In genomic region chr17:15350777-15351486, GRCh38 we compare ENCODE assay signal across 15 cellular contexts. TPM values are rescaled to one million over a fixed set of nuclear protein-coding genes. Genes with fewer than 3 reads are reported as not detected.
A peak's percentile ranks its signal among the peaks of the same experiment; 100 is the strongest.
DNase-seq lines count a peak whose midpoint lies in the region; TF ChIP-seq lines count a peak whose summit lies in the region.
"Had no signal": no experiment of that assay in that cellular context is flagged by ENCODE, and none has a peak within 500 bp of the region (broad histone marks: within the 10 kb centered on the region; RNA-seq: fewer than 3 reads in every experiment).

No MANE protein-coding gene starts in this region.

- H3K9ac ChIP-seq in subcutaneous abdominal adipose tissue (ENCODE audit: low read length in 5 of 5): no peak overlapping the region

- peaks cover 7 to 14% of the 10 kb centered on the region in 2 donors for H3K4me1 ChIP-seq in muscle layer of duodenum (ENCODE audit: control insufficient read depth in 1 of 2, insufficient read depth in 2 of 2, low read length in 2 of 2)
- peaks cover 2 to 31% (median 19%) of the 10 kb centered on the region in 5 donors for H3K4me1 ChIP-seq in subcutaneous abdominal adipose tissue (ENCODE audit: control insufficient read depth in 5 of 5, insufficient read depth in 5 of 5, low read length in 5 of 5)

- H3K27me3 ChIP-seq in muscle layer of duodenum (ENCODE audit: low read depth, low read length) (no peaks in the 10 kb centered on the region), subcutaneous abdominal adipose tissue (ENCODE audit: control insufficient read depth in 5 of 5, insufficient read depth in 4 of 5, low read length in 5 of 5) (no peaks in the 10 kb centered on the region)

- no peaks in the 10 kb centered on the region for H3K36me3 ChIP-seq in muscle layer of duodenum (ENCODE audit: control insufficient read depth in 1 of 2, insufficient read depth in 2 of 2, low read length in 2 of 2)
- H3K36me3 ChIP-seq in subcutaneous abdominal adipose tissue (ENCODE audit: control insufficient read depth in 5 of 5, insufficient read depth in 5 of 5, low read length in 5 of 5): no peaks in the 10 kb centered on the region

- no peak for TF ChIP-seq CTCF in fibroblast of the aortic adventitia (IDR thresholded peaks at IDR 0.05; ENCODE audit: insufficient read depth, low read length)

- H3K9me3 ChIP-seq in muscle layer of duodenum (ENCODE audit: control insufficient read depth in 1 of 2, low read length in 2 of 2) (no peaks in the 10 kb centered on the region), subcutaneous abdominal adipose tissue (ENCODE audit: control insufficient read depth in 5 of 5, low read length in 5 of 5) (no peaks in the 10 kb centered on the region)

- peak overlapping the region; percentile 71 for H3K27ac ChIP-seq in muscle layer of duodenum (ENCODE audit: low read length)
- H3K27ac ChIP-seq in subcutaneous abdominal adipose tissue (ENCODE audit: low read depth, low read length): peak overlapping the region; percentile 71

- H3K4me3 ChIP-seq in fibroblast of the aortic adventitia (ENCODE audit: low read depth, low read length): no peak overlapping the region
- peak overlapping the region in 1 of 2 donors; percentile 30 for H3K4me3 ChIP-seq in muscle layer of duodenum (ENCODE audit: low read depth in 1 of 2, low read length in 2 of 2)
- H3K4me3 ChIP-seq in subcutaneous abdominal adipose tissue (ENCODE audit: low read depth in 1 of 5, low read length in 5 of 5): peak overlapping the region in 3 of 5 donors; percentile 33 to 51 (median 42)

- peak; percentile 16 for DNase-seq in RPMI7951 (ENCODE audit: low read depth)
- peak; percentile 60 for DNase-seq in fibroblast of the aortic adventitia (ENCODE audit: low read depth)
- no peak for DNase-seq in NCI-H2107 treated with DMSO at 0.1 percent for 48 hours (lab: John Stamatoyannopoulos, UW; ENCODE audit: unreplicated experiment)
- no peak for DNase-seq in SIG-M5 treated with dmso at 0.1 percent for 504 hours (lab: John Stamatoyannopoulos, UW; ENCODE audit: unreplicated experiment)
- no peak for DNase-seq in NCI-H146 (lab: John Stamatoyannopoulos, UW)
- DNase-seq in A172 (ENCODE audit: low spot score): no peak
- DNase-seq: activated naive CD4-positive, alpha-beta T cell treated with Interleukin-2 at 50 U/mL for 16 hours; effector CD8-positive, alpha-beta T cell; GDM1; NCI-H1930; NCI-H526; OCI-M1 had no signal

RNA-seq across cellular contexts. Expression of gene TEKT3, which starts 9.5 kb away (rescaled TPM):
- 0.49 TPM in 1 of 2 replicates, not detected in the other for total RNA-seq in RPMI7951 (2014; rRNA removed; shearing (Covaris generic))
- total RNA-seq in fibroblast of the aortic adventitia (ENCODE audit: low replicate concordance): 0.63 TPM in 1 of 2 replicates, not detected in the other
- not detected in 2 replicates for total RNA-seq in A172 (2014; rRNA removed; shearing (Covaris generic))
- total RNA-seq: mononuclear cell had no signal

Comparison
In these comparisons a context has a peak if more than half of its experiments do, and no peak if none do; other contexts are left out.
1. DNase-seq: peak in RPMI7951 (single experiment) and fibroblast of the aortic adventitia (single experiment); none in NCI-H2107 treated with DMSO at 0.1 percent for 48 hours (single experiment), SIG-M5 treated with dmso at 0.1 percent for 504 hours (single experiment), NCI-H146 (single experiment) and A172 (single experiment).